Comparison of ENCODE assay signal across 20 cellular contexts in the genomic region with DNA sequence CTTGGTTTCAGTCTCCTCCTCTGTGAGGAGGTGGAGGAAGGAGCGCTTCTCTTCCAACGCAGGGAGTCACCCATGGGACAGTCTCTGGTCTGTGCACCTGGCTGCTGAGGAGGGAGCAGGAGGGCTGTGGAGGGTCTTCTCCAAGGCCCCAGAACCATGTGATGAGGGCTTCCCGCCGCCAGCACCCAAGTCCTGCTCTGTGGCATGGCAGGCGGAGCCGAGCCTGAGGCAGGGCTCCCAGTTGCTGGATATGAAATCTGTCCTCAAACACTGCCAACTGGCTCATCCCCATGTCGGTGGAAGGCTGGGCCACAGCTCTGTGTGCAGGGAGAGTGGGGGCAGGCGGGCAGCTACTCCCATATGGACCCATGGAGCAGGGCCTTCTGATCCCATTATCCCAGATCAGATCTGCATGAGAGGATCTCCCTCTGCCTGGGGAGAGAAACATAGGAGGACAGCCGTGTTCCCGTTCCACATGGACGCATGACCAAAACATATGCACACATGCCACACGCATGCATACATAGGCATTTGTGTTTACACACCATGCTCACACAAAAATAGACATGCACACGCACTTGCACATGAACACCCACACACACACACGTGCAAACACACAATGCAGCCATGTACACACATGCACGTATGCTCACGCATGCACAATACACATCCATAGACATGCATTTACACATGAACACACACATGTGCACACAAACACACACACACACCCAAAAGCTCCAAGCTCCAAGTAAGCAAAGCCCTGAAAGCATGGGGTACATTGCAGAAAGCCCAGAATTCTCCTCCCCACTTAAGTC. TPM values are rescaled to one million over a fixed set of nuclear protein-coding genes. Genes with fewer than 3 reads are reported as not detected.
DNase-seq lines count a peak whose midpoint lies in the region; ATAC-seq and TF ChIP-seq lines count a peak whose summit lies in the region.
"Had no signal": no experiment of that assay in that cellular context is flagged by ENCODE, and none has a peak within 500 bp of the region (broad histone marks: within the 10 kb centered on the region; RNA-seq: fewer than 3 reads in every experiment).

No MANE protein-coding gene starts in this region.

- ATAC-seq in Right ventricle myocardium superior (ENCODE audit: poor library complexity) (no peak), mucosa of descending colon (no peak)
- no peak for ATAC-seq in central memory CD8-positive, alpha-beta T cell (replicated peaks; ENCODE audit: extremely low read depth, poor library complexity, severe bottlenecking)
- ATAC-seq: CD8-positive, alpha-beta T cell had no signal

- H3K36me3 ChIP-seq in spleen (no peaks in the 10 kb centered on the region), mucosa of descending colon (ENCODE audit: low read depth) (no peaks in the 10 kb centered on the region), H7 (replicated peaks; ENCODE audit: control insufficient read depth, insufficient read depth, low read length) (no peaks in the 10 kb centered on the region)
- H3K36me3 ChIP-seq: HAP-1 had no signal

- H3K4me1 Mint-ChIP-seq in central memory CD8-positive, alpha-beta T cell = no peaks in the 10 kb centered on the region
- H3K4me1 Mint-ChIP-seq in glutamatergic neuron (ENCODE audit: low read depth, unreplicated experiment) = peaks cover 9% of the 10 kb centered on the region
- H3K4me1 Mint-ChIP-seq: CD14-positive monocyte had no signal

- intact Hi-C loops in Right ventricle myocardium superior (cut with DNase I) (no loop called here), cardiac septum (cut with DNase I) (no loop called here), spleen (cut with DNase I; ENCODE audit: low total_unique reads) (no loop called here), mucosa of descending colon (cut with DNase I, micrococcal nuclease) (no loop called here)

- H3K27me3 ChIP-seq in spleen (replicated peaks in 1 of 7) (peaks cover 0 to 73% (median 0%) of the 10 kb centered on the region in 7 donors), H7 (ENCODE audit: control insufficient read depth, insufficient read depth, low read length) (no peaks in the 10 kb centered on the region)

- no peak overlapping the region for H3K4me3 Mint-ChIP-seq in central memory CD8-positive, alpha-beta T cell
- peak overlapping the region; percentile 55 for H3K4me3 Mint-ChIP-seq in glutamatergic neuron (ENCODE audit: unreplicated experiment)
- H3K4me3 Mint-ChIP-seq: CD8-positive, alpha-beta T cell; GM23338 had no signal

- no peak overlapping the region for H3K27ac ChIP-seq in spleen
- H3K27ac ChIP-seq: 22Rv1, HL-60 had no signal

- no peaks in the 10 kb centered on the region for H3K36me3 Mint-ChIP-seq in central memory CD8-positive, alpha-beta T cell (ENCODE audit: insufficient read depth)
- peaks cover 5% of the 10 kb centered on the region for H3K36me3 Mint-ChIP-seq in glutamatergic neuron (ENCODE audit: unreplicated experiment)
- H3K36me3 Mint-ChIP-seq: CD14-positive monocyte; CD8-positive, alpha-beta T cell had no signal

- H3K9me3 ChIP-seq in spleen (no peaks in the 10 kb centered on the region), mucosa of descending colon (no peaks in the 10 kb centered on the region)
- H3K9me3 ChIP-seq: HAP-1 had no signal

- DNase-seq in Right ventricle myocardium superior (peak; percentile 8), cardiac septum (ENCODE audit: low spot score) (no peak), glutamatergic neuron (no peak), spleen (peak; percentile 29), mucosa of descending colon (no peak), H7 (no peak), KBM-7 (no peak)
- DNase-seq in central memory CD8-positive, alpha-beta T cell (ENCODE audit: low spot score in 2 of 2) = no peak
- DNase-seq: CD8-positive, alpha-beta T cell; COR-L47; DMS153; DND-41; GF-D8 had no signal

- H3K27ac Mint-ChIP-seq in central memory CD8-positive, alpha-beta T cell (ENCODE audit: low read depth) = peak overlapping the region; percentile 42
- H3K27ac Mint-ChIP-seq in glutamatergic neuron (ENCODE audit: unreplicated experiment) = no peak overlapping the region
- H3K27ac Mint-ChIP-seq: CD14-positive monocyte; CD8-positive, alpha-beta T cell; GM23338 had no signal

- TF ChIP-seq POLR2A in spleen (IDR thresholded peaks at IDR 0.05) = no peak

- in situ Hi-C loops in KBM-7 (cut with MboI; ENCODE audit: low pct_unique_long_range_greater_than_20kb, low sequenced_read_pairs) = no loop called here

- no peaks in the 10 kb centered on the region for H3K4me1 ChIP-seq in spleen
- no peaks in the 10 kb centered on the region for H3K4me1 ChIP-seq in mucosa of descending colon (ENCODE audit: low read depth)
- H3K4me1 ChIP-seq: HAP-1 had no signal

- 86 to 92% (median 89%) methylated on average over 12 to 16 of the region's 16 CpGs for WGBS in spleen, 5 donors

- H3K9me3 Mint-ChIP-seq in central memory CD8-positive, alpha-beta T cell = no peaks in the 10 kb centered on the region
- peaks cover 11% of the 10 kb centered on the region for H3K9me3 Mint-ChIP-seq in glutamatergic neuron (ENCODE audit: unreplicated experiment)
- H3K9me3 Mint-ChIP-seq: CD8-positive, alpha-beta T cell; GM23338 had no signal

- H3K4me3 ChIP-seq in spleen (no peak overlapping the region), mucosa of descending colon (no peak overlapping the region), H7 (ENCODE audit: insufficient read depth, low read depth, low read length) (no peak overlapping the region)
- H3K4me3 ChIP-seq: GM23338, HAP-1 had no signal

- peaks cover 55% of the 10 kb centered on the region for H3K27me3 Mint-ChIP-seq in central memory CD8-positive, alpha-beta T cell
- peaks cover 12% of the 10 kb centered on the region for H3K27me3 Mint-ChIP-seq in glutamatergic neuron (ENCODE audit: unreplicated experiment)

- no peak for TF ChIP-seq CTCF in glutamatergic neuron (IDR thresholded peaks at IDR 0.05; ENCODE audit: partially characterized antibody, unreplicated experiment)
- TF ChIP-seq CTCF in spleen (IDR thresholded peaks at IDR 0.05 in 8 of 11, conservative IDR thresholded peaks at IDR 0.05 in 3 of 11) = no peak
- no peak for TF ChIP-seq CTCF in mucosa of descending colon (IDR thresholded peaks at IDR 0.05)

RNA-seq across cellular contexts. Expression of a gene that starts 38.8 kb away (rescaled TPM):
- total RNA-seq in Right ventricle myocardium superior (0.11 TPM), cardiac septum (not detected), glutamatergic neuron (ENCODE audit: unreplicated experiment) (0.20 TPM), spleen (not detected), mucosa of descending colon (not detected)
- polyA plus RNA-seq in spleen = under 1 TPM in 2 of 3 donors, not detected in 1; 0.03 to 0.04 TPM
- 0.04 TPM in 1 of 2 replicates, not detected in the other for total RNA-seq in H7 (2014; rRNA removed; shearing (Covaris generic))
- total RNA-seq: A673; CD8-positive, alpha-beta T cell; GM23338 had no signal
- polyA plus RNA-seq: BJ, CD14-positive monocyte, GM23338 had no signal

Comparison
In these comparisons a context has a peak if more than half of its experiments do, and no peak if none do; other contexts are left out.
1. DNase-seq: peak in Right ventricle myocardium superior (single experiment) and spleen (single experiment); none in cardiac septum (single experiment), central memory CD8-positive, alpha-beta T cell (0 of 2), glutamatergic neuron (single experiment), mucosa of descending colon (0 of 3), H7 (single experiment) and KBM-7 (single experiment).